ENCODE assay signal across 13 cellular contexts in genomic region chr3:30098656-30099454, GRCh38.
A peak's percentile ranks its signal among the peaks of the same experiment; 100 is the strongest.
DNase-seq lines count a peak whose midpoint lies in the region; ATAC-seq and TF ChIP-seq lines count a peak whose summit lies in the region.
"Had no signal": no experiment of that assay in that cellular context is flagged by ENCODE, and none has a peak within 500 bp of the region (broad histone marks: within the 10 kb centered on the region; RNA-seq: fewer than 3 reads in every experiment).

No MANE protein-coding gene starts in this region.

- BruUV-seq in HCT116 (replicated peaks; lab: Mats Ljungman, UMichigan): no TSS peak

- in situ Hi-C loops in astrocyte of the spinal cord (cut with HindIII; ENCODE audit: low sequenced_read_pairs): no loop called here

- TF ChIP-seq POLR2A in HCT116 (IDR thresholded peaks at IDR 0.05; ENCODE audit: borderline replicate concordance, extremely low read depth, insufficient read depth, insufficient read length): no peak

- CTCF ChIA-PET in HCT116 (lab: Charles Lee): no interaction called here

- POLR2A ChIA-PET in HCT116 (lab: Charles Lee): no interaction called here

- H3K27me3 Mint-ChIP-seq in natural killer cell treated with Interleukin-12 subunit alpha and Interleukin-12 subunit beta and Interleukin-15 and Interleukin-18, amount 100 ng/mL, for 72 hours: peaks cover 14 to 41% of the 10 kb centered on the region in 2 donors

- TF ChIP-seq RAD21 in HCT116 (IDR thresholded peaks at IDR 0.05; ENCODE audit: low read depth): no peak

- H3K27ac ChIP-seq in ACC112 (ENCODE audit: low read depth, low read length): peak overlapping the region; percentile 73
- no peak overlapping the region for H3K27ac ChIP-seq in HCT116 (ENCODE audit: low read depth, low read length)
- H3K27ac ChIP-seq: C4-2B, psoas muscle had no signal

- peak; percentile 79 for ATAC-seq in HCT116
- no peak for ATAC-seq in HG03280 (IDR thresholded peaks at IDR 0.05; ENCODE audit: unreplicated experiment)
- no peak for ATAC-seq in natural killer cell treated with Interleukin-12 subunit alpha and Interleukin-12 subunit beta and Interleukin-15 and Interleukin-18, amount 100 ng/mL, for 72 hours
- no peak for ATAC-seq in GM19324 (IDR thresholded peaks at IDR 0.05; ENCODE audit: low FRiP score, unreplicated experiment)
- ATAC-seq: activated T-cell treated with anti-CD3 and anti-CD28 coated beads, Interleukin-2, amount 50 U/mL, for 4 hours; psoas muscle had no signal

- peak overlapping the region; percentile 63 for H3K4me2 ChIP-seq in HCT116 (ENCODE audit: low read length)

- H3K9me3 ChIP-seq in HCT116 (ENCODE audit: control insufficient read depth in 1 of 2, insufficient read depth in 1 of 2, low read depth in 1 of 2, low read length in 2 of 2): no peaks in the 10 kb centered on the region
- H3K9me3 ChIP-seq: psoas muscle had no signal

- H3K4me1 Mint-ChIP-seq in natural killer cell treated with Interleukin-12 subunit alpha and Interleukin-12 subunit beta and Interleukin-15 and Interleukin-18, amount 100 ng/mL, for 72 hours (ENCODE audit: low read depth in 2 of 2): no peaks in the 10 kb centered on the region

- H3K79me2 ChIP-seq in ACC112 (ENCODE audit: control insufficient read depth, insufficient read depth, low read length, unreplicated experiment) (no peaks in the 10 kb centered on the region), HCT116 (ENCODE audit: insufficient read depth, low read length) (no peaks in the 10 kb centered on the region)

- TF ChIP-seq CTCF in HCT116 (IDR thresholded peaks at IDR 0.05 in 2 of 3, conservative IDR thresholded peaks at IDR 0.05 in 1 of 3; ENCODE audit: borderline replicate concordance in 1 of 3, insufficient read depth in 1 of 3, low read depth in 2 of 3, low read length in 2 of 3) (no peak), astrocyte of the spinal cord (IDR thresholded peaks at IDR 0.05; ENCODE audit: low read depth, low read length) (no peak)

- intact Hi-C loops in HCT116 (cut with micrococcal nuclease): no loop called here
- intact Hi-C loops in head of caudate nucleus (cut with DNase I): no loop called here

- H2AFZ ChIP-seq in ACC112 (ENCODE audit: low read length, unreplicated experiment) (no peak overlapping the region), HCT116 (ENCODE audit: low read depth, low read length, poor library complexity, severe bottlenecking) (peak overlapping the region; percentile 80)

- H3K27me3 ChIP-seq in ACC112 (ENCODE audit: insufficient read depth, low read length) (no peaks in the 10 kb centered on the region), HCT116 (ENCODE audit: insufficient read depth, low read length) (no peaks in the 10 kb centered on the region)

- H4K20me1 ChIP-seq in HCT116 (ENCODE audit: insufficient read depth): no peaks in the 10 kb centered on the region

- peaks cover 37% of the 10 kb centered on the region for H3K4me1 ChIP-seq in ACC112 (ENCODE audit: control insufficient read depth, insufficient read depth, low read length, unreplicated experiment)
- H3K4me1 ChIP-seq in HCT116 (ENCODE audit: control insufficient read depth in 1 of 2, insufficient read depth in 2 of 2, low read length in 2 of 2): peaks cover 12 to 18% of the 10 kb centered on the region in 2 experiments
- H3K4me1 ChIP-seq: psoas muscle had no signal

- no peaks in the 10 kb centered on the region for H3K9me3 Mint-ChIP-seq in natural killer cell treated with Interleukin-12 subunit alpha and Interleukin-12 subunit beta and Interleukin-15 and Interleukin-18, amount 100 ng/mL, for 72 hours

- no peak overlapping the region for H3K9ac ChIP-seq in HCT116 (ENCODE audit: low read length)

- no peak overlapping the region for H3K27ac Mint-ChIP-seq in natural killer cell treated with Interleukin-12 subunit alpha and Interleukin-12 subunit beta and Interleukin-15 and Interleukin-18, amount 100 ng/mL, for 72 hours

- RAD21 ChIA-PET in HCT116 (lab: Charles Lee; ENCODE audit: low non-redundant PET in 1 of 2, low total read pairs in 2 of 2, uncharacterized antibody in 2 of 2, unreplicated experiment in 2 of 2): no interaction called here

- H3K36me3 ChIP-seq in ACC112 (ENCODE audit: insufficient read depth, low read length) (no peaks in the 10 kb centered on the region), HCT116 (ENCODE audit: control insufficient read depth in 1 of 2, insufficient read depth in 2 of 2, low read length in 2 of 2) (no peaks in the 10 kb centered on the region)

- no peak overlapping the region for H3K4me3 Mint-ChIP-seq in natural killer cell treated with Interleukin-12 subunit alpha and Interleukin-12 subunit beta and Interleukin-15 and Interleukin-18, amount 100 ng/mL, for 72 hours
- H3K4me3 Mint-ChIP-seq: activated T-cell treated with anti-CD3 and anti-CD28 coated beads, Interleukin-2, amount 50 U/mL, for 4 hours had no signal

- H3K36me3 Mint-ChIP-seq in natural killer cell treated with Interleukin-12 subunit alpha and Interleukin-12 subunit beta and Interleukin-15 and Interleukin-18, amount 100 ng/mL, for 72 hours: peaks cover 6% of the 10 kb centered on the region

- H3K9me2 ChIP-seq in HCT116 (ENCODE audit: insufficient read depth): no peaks in the 10 kb centered on the region

- H3K4me3 ChIP-seq in ACC112 (ENCODE audit: low read depth, low read length): peak overlapping the region; percentile 4; the same call in 1 of the 2 replicates
- H3K4me3 ChIP-seq in HCT116 (replicated peaks in 1 of 2; ENCODE audit: low read depth in 1 of 2, low read length in 2 of 2): peak overlapping the region in 1 of 2 experiments; percentile 24; a peak in 1 of 4 replicates
- H3K4me3 ChIP-seq in astrocyte of the spinal cord (ENCODE audit: low read depth, low read length): no peak overlapping the region
- H3K4me3 ChIP-seq: psoas muscle had no signal

- DNase-seq in HCT116 (ENCODE audit: low read depth, low spot score): peak; percentile 19
- peak; percentile 21 for DNase-seq in astrocyte of the spinal cord (ENCODE audit: low read depth, low spot score)
- peak; percentile 11 to 32 for DNase-seq in lung microvascular endothelial cell (ENCODE audit: low read depth in 2 of 2)
- no peak for DNase-seq in head of caudate nucleus
- no peak for DNase-seq in natural killer cell treated with Interleukin-12 subunit alpha and Interleukin-12 subunit beta and Interleukin-15 and Interleukin-18, amount 100 ng/mL, for 72 hours (ENCODE audit: low spot score)
- DNase-seq: activated T-cell treated with anti-CD3 and anti-CD28 coated beads, Interleukin-2, amount 50 U/mL, for 4 hours; central memory CD4-positive, alpha-beta T cell; GOT3; psoas muscle had no signal

TF ChIP-seq in HCT116, 20 proteins besides CTCF, POLR2A, EP300 and RAD21:
- TF ChIP-seq POLR2AphosphoS5 (IDR thresholded peaks at IDR 0.05; ENCODE audit: low read depth, low read length): no peak
- no peak for TF ChIP-seq SIN3A (IDR thresholded peaks at IDR 0.05; ENCODE audit: low read depth)
- TF ChIP-seq FOSL1 (IDR thresholded peaks at IDR 0.05; ENCODE audit: low read depth): peak; percentile 45; the same call in 1 of the 2 replicates
- TF ChIP-seq SRF (IDR thresholded peaks at IDR 0.05; ENCODE audit: low read depth): no peak
- peak; percentile 82 for TF ChIP-seq CEBPB (IDR thresholded peaks at IDR 0.05; ENCODE audit: low read depth)
- TF ChIP-seq TCF7L2 (IDR thresholded peaks at IDR 0.05; ENCODE audit: borderline replicate concordance, extremely low read depth, insufficient read depth, insufficient read length): peak; percentile 31
- peak; percentile 50 for TF ChIP-seq JUND (IDR thresholded peaks at IDR 0.05)
- peak; percentile 33; the same call in 1 of the 2 replicates for TF ChIP-seq CBX3 (IDR thresholded peaks at IDR 0.05; ENCODE audit: low read depth)

Comparison
In these comparisons a context has a peak if more than half of its experiments do, and no peak if none do; other contexts are left out.
1. DNase-seq: peak in HCT116 (single experiment), astrocyte of the spinal cord (single experiment) and lung microvascular endothelial cell (2 of 2); none in head of caudate nucleus (0 of 42) and natural killer cell treated with Interleukin-12 subunit alpha and Interleukin-12 subunit beta and Interleukin-15 and Interleukin-18, amount 100 ng/mL, for 72 hours (single experiment).